In the genomic region with DNA sequence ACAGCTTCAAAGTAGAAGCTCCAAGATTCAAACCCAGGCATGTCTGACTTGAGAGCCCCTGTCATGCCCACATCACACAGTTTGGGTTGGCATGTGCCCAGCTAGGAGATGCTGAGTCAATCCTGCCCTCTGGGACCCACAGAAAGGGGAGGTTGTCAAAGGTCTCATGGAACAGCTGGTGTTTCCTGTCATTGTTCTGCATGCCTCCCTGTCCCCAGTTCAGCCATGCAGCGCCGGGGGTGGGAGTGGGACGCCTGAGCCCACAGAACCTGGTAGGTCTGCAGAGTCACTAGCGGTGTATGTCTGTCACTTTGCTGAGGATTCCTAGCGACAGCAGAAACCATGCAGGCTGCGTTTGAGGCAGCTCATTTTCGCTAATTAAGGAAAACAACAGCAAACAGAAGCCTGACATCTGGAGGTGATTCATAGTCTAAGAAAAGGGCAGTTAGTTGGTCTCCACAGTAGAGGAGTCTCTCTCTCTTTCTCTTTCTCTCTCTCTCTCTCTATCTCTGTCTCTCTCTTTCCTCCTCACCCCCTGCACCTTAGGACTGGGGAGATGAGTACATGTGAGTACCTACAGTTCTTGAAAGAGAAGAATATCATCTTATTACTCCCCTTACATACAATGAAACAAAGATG, we compare ENCODE assay signal across 11 cellular contexts. TPM values are rescaled to one million over a fixed set of nuclear protein-coding genes. Genes with fewer than 3 reads are reported as not detected.
DNase-seq lines count a peak whose midpoint lies in the region; ATAC-seq and TF ChIP-seq lines count a peak whose summit lies in the region.
"Had no signal": no experiment of that assay in that cellular context is flagged by ENCODE, and none has a peak within 500 bp of the region (broad histone marks: within the 10 kb centered on the region; RNA-seq: fewer than 3 reads in every experiment).

No MANE protein-coding gene starts in this region.

- H3K27me3 ChIP-seq in gastroesophageal sphincter = peaks cover 14% of the 10 kb centered on the region
- H3K27me3 ChIP-seq: body of pancreas had no signal

- H3K4me1 ChIP-seq in OCI-LY7 (ENCODE audit: insufficient read depth, low read length, poor library complexity, severe bottlenecking) = peaks cover 67% of the 10 kb centered on the region
- no peaks in the 10 kb centered on the region for H3K4me1 ChIP-seq in gastroesophageal sphincter
- H3K4me1 ChIP-seq: body of pancreas had no signal

- WGBS in gastroesophageal sphincter (ENCODE audit: low coverage in 1 of 2), 2 donors = 19 to 36% methylated on average over 4 of the region's 7 CpGs

- H3K9me2 ChIP-seq in OCI-LY7 (ENCODE audit: insufficient read depth, low read length) = no peaks in the 10 kb centered on the region

- H4K20me1 ChIP-seq in OCI-LY7 (ENCODE audit: insufficient read depth, low read length) = no peaks in the 10 kb centered on the region

- no peaks in the 10 kb centered on the region for H3K79me2 ChIP-seq in OCI-LY7 (ENCODE audit: insufficient read depth, low read depth, low read length)

- TF ChIP-seq CTCF in OCI-LY7 (conservative IDR thresholded peaks at IDR 0.05; ENCODE audit: low read length) (peak; percentile 41; the same call in 1 of the 2 replicates), cardiac fibroblast (IDR thresholded peaks at IDR 0.05; ENCODE audit: low read depth, low read length) (no peak), gastroesophageal sphincter (IDR thresholded peaks at IDR 0.05) (no peak)

- peak overlapping the region; percentile 77; the same call in 1 of the 2 replicates for H2AFZ ChIP-seq in OCI-LY7 (ENCODE audit: low read length)

- H3K27ac ChIP-seq in OCI-LY7 (ENCODE audit: low read depth, low read length, poor library complexity, severe bottlenecking) (peak overlapping the region; percentile 51), gastroesophageal sphincter (no peak overlapping the region)
- H3K27ac ChIP-seq: body of pancreas had no signal

- CTCF ChIA-PET in OCI-LY7 (lab: Charles Lee; ENCODE audit: unreplicated experiment) = interaction anchor here (0.6 to 2.0 kb wide), 4 partner anchors 8 to 31 kb away, joined by 3 to 8 read pairs (median 4); no protein-coding TSS in a partner anchor

- BruUV-seq in OCI-LY7 (replicated peaks; lab: Mats Ljungman, UMichigan) = no TSS peak

- no peak for TF ChIP-seq EP300 in gastroesophageal sphincter (IDR thresholded peaks at IDR 0.05)

- POLR2A ChIA-PET in OCI-LY7 (lab: Charles Lee) = interaction anchor here (0.6 to 3.2 kb wide), 5 partner anchors 10 to 18 kb away, joined by 3 to 16 read pairs (median 4); no protein-coding TSS in a partner anchor

- H3K9me3 ChIP-seq in OCI-LY7 (ENCODE audit: low read length) (no peaks in the 10 kb centered on the region), gastroesophageal sphincter (no peaks in the 10 kb centered on the region)
- H3K9me3 ChIP-seq: body of pancreas had no signal

- peak overlapping the region; percentile 61 for H3K4me2 ChIP-seq in OCI-LY7 (ENCODE audit: low read length)

- peak; percentile 33 for DNase-seq in H4 (ENCODE audit: low spot score)
- peak; percentile 63 for DNase-seq in OCI-LY7 (ENCODE audit: low spot score)
- peak; percentile 26 to 67 for DNase-seq in cardiac fibroblast (ENCODE audit: low read depth in 2 of 2)
- DNase-seq in stimulated activated CD4-positive, alpha-beta T cell treated with anti-CD3 and anti-CD28 coated beads, Interleukin-4, amount 100 ng/mL, for 1 hour = peak; percentile 9
- no peak for DNase-seq in effector CD8-positive, alpha-beta T cell (lab: John Stamatoyannopoulos, UW)
- DNase-seq in 8988T = no peak
- DNase-seq: body of pancreas, head of caudate nucleus, NCI-H1436 treated with DMSO at 0.1 percent for 48 hours had no signal

- no peak for TF ChIP-seq POLR2A in gastroesophageal sphincter (IDR thresholded peaks at IDR 0.05)

- H3K36me3 ChIP-seq in OCI-LY7 (ENCODE audit: insufficient read depth, low read length) (no peaks in the 10 kb centered on the region), gastroesophageal sphincter (no peaks in the 10 kb centered on the region)

- intact Hi-C loops in OCI-LY7 (cut with micrococcal nuclease; ENCODE audit: unreplicated experiment) = no loop called here

- ATAC-seq in GM19452 (IDR thresholded peaks at IDR 0.05; ENCODE audit: unreplicated experiment) (no peak), gastroesophageal sphincter (no peak)
- ATAC-seq: body of pancreas had no signal

- peak overlapping the region; percentile 25 for H3K4me3 ChIP-seq in OCI-LY7 (ENCODE audit: low read depth, low read length, poor library complexity, severe bottlenecking)
- H3K4me3 ChIP-seq in cardiac fibroblast (replicated peaks in 1 of 2; ENCODE audit: low read depth in 2 of 2, low read length in 2 of 2) = no peak overlapping the region
- H3K4me3 ChIP-seq in gastroesophageal sphincter = no peak overlapping the region
- H3K4me3 ChIP-seq: body of pancreas had no signal

RNA-seq across cellular contexts. Expression of a gene that starts 19.7 kb away (rescaled TPM):
- total RNA-seq in H4 (2014; rRNA removed; shearing (Covaris generic)) = not detected in 2 replicates
- total RNA-seq in OCI-LY7 (2014; rRNA removed; shearing (Covaris generic)) = not detected in 2 replicates
- total RNA-seq in OCI-LY7 (2022) = not detected in 2 replicates
- total RNA-seq in gastroesophageal sphincter = not detected
- total RNA-seq: body of pancreas had no signal

RNA-seq across cellular contexts. Expression of a gene that starts 26.4 kb away (rescaled TPM):
- total RNA-seq in H4 (2014; rRNA removed; shearing (Covaris generic)) = not detected in 2 replicates
- not detected in 2 replicates for total RNA-seq in OCI-LY7 (2014; rRNA removed; shearing (Covaris generic))
- not detected in 2 replicates for total RNA-seq in OCI-LY7 (2022)
- 1 to 10 TPM in 3 of 4 donors, not detected in 1; 1.7 to 4.3 (median 2.3) TPM for total RNA-seq in gastroesophageal sphincter
- total RNA-seq: body of pancreas had no signal

Comparison
In these comparisons a context has a peak if more than half of its experiments do, and no peak if none do; other contexts are left out.
1. DNase-seq: peak in H4 (single experiment), OCI-LY7 (single experiment), cardiac fibroblast (2 of 2) and stimulated activated CD4-positive, alpha-beta T cell treated with anti-CD3 and anti-CD28 coated beads, Interleukin-4, amount 100 ng/mL, for 1 hour (single experiment); none in effector CD8-positive, alpha-beta T cell (single experiment) and 8988T (single experiment).